9 cellular contexts compared by ENCODE assay signal in genomic region chr7:128934361-128935352, GRCh38. TPM values are rescaled to one million over a fixed set of nuclear protein-coding genes. Genes with fewer than 3 reads are reported as not detected.
DNase-seq lines count a peak whose midpoint lies in the region; ATAC-seq and TF ChIP-seq lines count a peak whose summit lies in the region.
"Had no signal": no experiment of that assay in that cellular context is flagged by ENCODE, and none has a peak within 500 bp of the region (broad histone marks: within the 10 kb centered on the region; RNA-seq: fewer than 3 reads in every experiment).

No MANE protein-coding gene starts in this region.

- TF ChIP-seq CTCF in WTC11 (IDR thresholded peaks at IDR 0.05) = no peak
- no peak for TF ChIP-seq CTCF in progenitor cell of endocrine pancreas (IDR thresholded peaks at IDR 0.05; ENCODE audit: unreplicated experiment)

- H3K27ac Mint-ChIP-seq in WTC11 (no peak overlapping the region), progenitor cell of endocrine pancreas (no peak overlapping the region)
- H3K27ac Mint-ChIP-seq: activated naive CD8-positive, alpha-beta T cell had no signal

- H3K4me1 Mint-ChIP-seq in WTC11 = peaks cover 11% of the 10 kb centered on the region
- H3K4me1 Mint-ChIP-seq in progenitor cell of endocrine pancreas (ENCODE audit: low read depth) = peaks cover 4% of the 10 kb centered on the region

- DNase-seq in midbrain (lab: John Stamatoyannopoulos, UW) = peak; percentile 7
- no peak for DNase-seq in COLO668 (lab: John Stamatoyannopoulos, UW; ENCODE audit: unreplicated experiment)
- no peak for DNase-seq in WTC11 (ENCODE audit: low spot score)
- no peak for DNase-seq in progenitor cell of endocrine pancreas (ENCODE audit: low spot score, unreplicated experiment)
- DNase-seq in cortex of kidney (lab: John Stamatoyannopoulos, UW) = no peak

- H3K4me3 Mint-ChIP-seq in WTC11 = no peak overlapping the region
- H3K4me3 Mint-ChIP-seq in progenitor cell of endocrine pancreas (ENCODE audit: low read depth) = no peak overlapping the region
- H3K4me3 Mint-ChIP-seq: activated naive CD8-positive, alpha-beta T cell had no signal

- ATAC-seq in GM18861 (IDR thresholded peaks at IDR 0.05; ENCODE audit: unreplicated experiment) (peak; percentile 30), GM21723 (IDR thresholded peaks at IDR 0.05; ENCODE audit: unreplicated experiment) (peak; percentile 32), HG03565 (IDR thresholded peaks at IDR 0.05; ENCODE audit: unreplicated experiment) (peak; percentile 33), WTC11 (no peak)

- H3K27me3 Mint-ChIP-seq in WTC11 (ENCODE audit: low read depth) = peaks cover 57% of the 10 kb centered on the region
- H3K27me3 Mint-ChIP-seq in progenitor cell of endocrine pancreas = peaks cover 40% of the 10 kb centered on the region

- no peaks in the 10 kb centered on the region for H3K36me3 Mint-ChIP-seq in WTC11
- H3K36me3 Mint-ChIP-seq in progenitor cell of endocrine pancreas (ENCODE audit: insufficient read depth) = no peaks in the 10 kb centered on the region
- H3K36me3 Mint-ChIP-seq: activated naive CD8-positive, alpha-beta T cell had no signal

- POLR2A ChIA-PET in WTC11 (lab: Charles Lee) = no interaction called here

- no peaks in the 10 kb centered on the region for H3K9me3 Mint-ChIP-seq in WTC11
- H3K9me3 Mint-ChIP-seq in progenitor cell of endocrine pancreas (ENCODE audit: low read depth) = no peaks in the 10 kb centered on the region

- CTCF ChIA-PET in WTC11 (lab: Charles Lee) = interaction anchor here (0.7 to 2.1 kb wide), 3 partner anchors 13 to 24 kb away, joined by 3 to 10 read pairs (median 9); partner anchors contain the start of gene KCP

TF ChIP-seq in WTC11, 78 proteins besides CTCF, POLR2A, EP300 and RAD21:
- no peak for TF ChIP-seq ATF3 (CRISPR knock-in tag; conservative IDR thresholded peaks at IDR 0.05)
- TF ChIP-seq, protein P1, sequence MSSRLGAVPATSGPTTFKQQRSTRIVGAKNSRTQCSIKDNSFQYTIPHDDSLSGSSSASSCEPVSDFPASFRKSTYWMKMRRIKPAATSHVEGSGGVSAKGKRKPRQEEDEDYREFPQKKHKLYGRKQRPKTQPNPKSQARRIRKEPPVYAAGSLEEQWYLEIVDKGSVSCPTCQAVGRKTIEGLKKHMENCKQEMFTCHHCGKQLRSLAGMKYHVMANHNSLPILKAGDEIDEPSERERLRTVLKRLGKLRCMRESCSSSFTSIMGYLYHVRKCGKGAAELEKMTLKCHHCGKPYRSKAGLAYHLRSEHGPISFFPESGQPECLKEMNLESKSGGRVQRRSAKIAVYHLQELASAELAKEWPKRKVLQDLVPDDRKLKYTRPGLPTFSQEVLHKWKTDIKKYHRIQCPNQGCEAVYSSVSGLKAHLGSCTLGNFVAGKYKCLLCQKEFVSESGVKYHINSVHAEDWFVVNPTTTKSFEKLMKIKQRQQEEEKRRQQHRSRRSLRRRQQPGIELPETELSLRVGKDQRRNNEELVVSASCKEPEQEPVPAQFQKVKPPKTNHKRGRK (CRISPR knock-in tag; IDR thresholded peaks at IDR 0.05; ENCODE audit: borderline replicate concordance) = no peak
- no peak for TF ChIP-seq ZMAT4 (CRISPR knock-in tag; IDR thresholded peaks at IDR 0.05)
- TF ChIP-seq NFYB (CRISPR knock-in tag; conservative IDR thresholded peaks at IDR 0.05; ENCODE audit: low read depth) = no peak
- no peak for TF ChIP-seq KAT7 (CRISPR knock-in tag; IDR thresholded peaks at IDR 0.05; ENCODE audit: borderline replicate concordance)
- TF ChIP-seq USF2 (CRISPR knock-in tag; IDR thresholded peaks at IDR 0.05) = no peak
- no peak for TF ChIP-seq STAT6 (CRISPR knock-in tag; conservative IDR thresholded peaks at IDR 0.05; ENCODE audit: low read depth)
- no peak for TF ChIP-seq FOXJ3 (CRISPR knock-in tag; IDR thresholded peaks at IDR 0.05; ENCODE audit: borderline replicate concordance)
- no peak for TF ChIP-seq MYBL2 (CRISPR knock-in tag; IDR thresholded peaks at IDR 0.05)
- no peak for TF ChIP-seq CREM (CRISPR knock-in tag; IDR thresholded peaks at IDR 0.05)
- no peak for TF ChIP-seq NR3C1 (CRISPR knock-in tag; conservative IDR thresholded peaks at IDR 0.05; ENCODE audit: low read depth)
- no peak for TF ChIP-seq TP53 (CRISPR knock-in tag; IDR thresholded peaks at IDR 0.05)
- TF ChIP-seq MLX (CRISPR knock-in tag; IDR thresholded peaks at IDR 0.05) = no peak

RNA-seq across cellular contexts. Expression of gene IRF5, which starts 3.1 kb away (rescaled TPM):
- total RNA-seq in WTC11 (2021) = 0.66 to 0.71 TPM (median 0.69 TPM) in 3 replicates
- total RNA-seq in progenitor cell of endocrine pancreas = 0.44 and 0.69 TPM in 2 replicates

RNA-seq across cellular contexts. Expression of gene KCP, which starts 24.1 kb away (rescaled TPM):
- 2.5 to 2.9 TPM (median 2.7 TPM) in 3 replicates for total RNA-seq in WTC11 (2021)
- 6.8 and 8.5 TPM in 2 replicates for total RNA-seq in progenitor cell of endocrine pancreas
